In genomic region chr12:45148017-45148416, GRCh38 we compare ENCODE assay signal across 3 cellular contexts.
"Had no signal": no experiment of that assay in that cellular context is flagged by ENCODE, and none has a peak within 500 bp of the region (broad histone marks: within the 10 kb centered on the region; RNA-seq: fewer than 3 reads in every experiment).

No MANE protein-coding gene starts in this region.

- DNase-seq: GDM1, GF-D8 had no signal

- ATAC-seq: GM12878 had no signal

- H3K4me3 ChIP-seq: GM12878 had no signal
